Comparison of ENCODE assay signal across 27 cellular contexts in the genomic region with DNA sequence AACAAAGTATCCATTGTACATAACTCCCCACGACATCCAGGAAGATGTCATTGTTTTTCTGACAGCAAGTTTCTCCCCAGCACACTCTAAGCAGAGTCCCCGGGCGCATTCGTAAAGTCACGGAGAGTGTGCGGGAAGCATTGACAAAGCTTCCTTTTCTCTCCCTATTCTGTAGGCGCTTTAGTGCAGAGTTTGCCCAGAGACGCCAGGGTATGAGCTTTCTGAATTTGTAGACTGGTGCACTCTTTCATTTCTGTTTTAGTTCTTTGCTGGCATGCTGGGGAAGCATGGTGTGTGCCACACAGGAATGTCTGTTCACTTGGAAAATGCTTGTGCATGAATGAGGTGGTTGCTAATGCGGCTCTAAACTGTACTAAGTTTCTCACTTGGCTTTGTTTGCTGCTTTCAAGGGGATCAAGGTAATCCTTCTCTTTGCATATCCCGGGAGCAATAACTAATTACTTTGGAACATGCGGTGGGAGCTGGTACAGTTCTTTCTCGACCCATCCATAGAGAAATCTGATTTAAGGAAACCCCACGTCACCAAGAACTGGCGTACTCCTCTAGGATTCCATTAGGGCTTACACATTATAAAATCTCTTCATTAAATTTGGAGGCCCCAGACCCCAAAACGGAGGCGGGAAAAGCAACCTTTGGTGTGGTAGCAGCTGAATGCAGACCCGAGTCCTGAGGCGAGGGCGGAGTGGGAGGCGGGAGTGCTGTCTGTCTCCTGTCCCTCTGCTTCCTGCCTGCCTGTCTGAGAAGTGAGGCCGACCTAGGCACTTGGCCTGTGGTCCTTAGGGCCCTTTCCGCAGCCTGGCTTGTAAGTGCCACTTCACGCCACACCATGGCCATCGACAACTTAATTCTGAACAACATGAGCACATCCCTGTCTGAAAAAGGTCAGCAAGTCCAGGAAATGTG.
DNase-seq lines count a peak whose midpoint lies in the region; ATAC-seq and TF ChIP-seq lines count a peak whose summit lies in the region.
"Had no signal": no experiment of that assay in that cellular context is flagged by ENCODE, and none has a peak within 500 bp of the region (broad histone marks: within the 10 kb centered on the region; RNA-seq: fewer than 3 reads in every experiment).

No MANE protein-coding gene starts in this region.

- no peak for TF ChIP-seq POLR2A in vagina (IDR thresholded peaks at IDR 0.05)

- intact Hi-C loops in vagina (cut with DNase I), result no loop called here
- intact Hi-C loops in natural killer cell (cut with micrococcal nuclease), result no loop called here

- H3K9me3 ChIP-seq in vagina, result no peaks in the 10 kb centered on the region
- H3K9me3 ChIP-seq: heart right ventricle, pancreas, SK-N-SH, transverse colon had no signal

- no peaks in the 10 kb centered on the region for H3K36me3 ChIP-seq in vagina
- H3K36me3 ChIP-seq: heart right ventricle, pancreas, transverse colon had no signal

- H3K27me3 ChIP-seq in vagina, result no peaks in the 10 kb centered on the region
- H3K27me3 ChIP-seq: pancreas, transverse colon had no signal

- no peak overlapping the region for H3K4me3 Mint-ChIP-seq in central memory CD8-positive, alpha-beta T cell
- H3K4me3 Mint-ChIP-seq in neural crest cell (peak overlapping the region; percentile 67), natural killer cell (no peak overlapping the region)
- H3K4me3 Mint-ChIP-seq: activated CD4-positive, alpha-beta T cell treated with anti-CD3 and anti-CD28 coated beads for 36 hours; activated T-cell treated with anti-CD3 and anti-CD28 coated beads, Interleukin-2, amount 50 U/mL, for 24 hours; CD4-positive, alpha-beta memory T cell; mesothelial cell of epicardium; naive thymus-derived CD8-positive, alpha-beta T cell; T-helper 17 cell had no signal

- peak overlapping the region; percentile 22 for H3K27ac Mint-ChIP-seq in central memory CD8-positive, alpha-beta T cell (ENCODE audit: low read depth)
- H3K27ac Mint-ChIP-seq in neural crest cell (ENCODE audit: unreplicated experiment) (peak overlapping the region; percentile 94), natural killer cell (no peak overlapping the region)
- H3K27ac Mint-ChIP-seq: activated CD4-positive, alpha-beta T cell treated with anti-CD3 and anti-CD28 coated beads for 36 hours; activated T-cell treated with anti-CD3 and anti-CD28 coated beads, Interleukin-2, amount 50 U/mL, for 24 hours; CD4-positive, alpha-beta memory T cell; mesothelial cell of epicardium; naive thymus-derived CD8-positive, alpha-beta T cell; T-helper 17 cell had no signal

- peaks cover 2% of the 10 kb centered on the region for H3K36me3 Mint-ChIP-seq in central memory CD8-positive, alpha-beta T cell (ENCODE audit: insufficient read depth)
- H3K36me3 Mint-ChIP-seq in neural crest cell (ENCODE audit: low read depth) (peaks cover 2% of the 10 kb centered on the region), natural killer cell (no peaks in the 10 kb centered on the region)
- H3K36me3 Mint-ChIP-seq: CD4-positive, alpha-beta memory T cell; mesothelial cell of epicardium; naive thymus-derived CD8-positive, alpha-beta T cell had no signal

- ATAC-seq in central memory CD8-positive, alpha-beta T cell (replicated peaks; ENCODE audit: extremely low read depth, poor library complexity, severe bottlenecking), result no peak
- ATAC-seq in HG03175 (IDR thresholded peaks at IDR 0.05; ENCODE audit: unreplicated experiment), result no peak
- no peak for ATAC-seq in natural killer cell
- ATAC-seq: activated CD4-positive, alpha-beta T cell treated with anti-CD3 and anti-CD28 coated beads for 36 hours; heart right ventricle; left colon; naive thymus-derived CD8-positive, alpha-beta T cell; pancreas; sciatic nerve; stimulated activated naive CD8-positive, alpha-beta T cell treated with anti-CD3 and anti-CD28 coated beads, Interleukin-15, Interleukin-2, amounts not matched to agents 100 U/mL and 50 U/mL, for 24 hours; T-helper 17 cell had no signal

- peak overlapping the region; percentile 84 for H3K27ac ChIP-seq in vagina
- H3K27ac ChIP-seq: heart right ventricle, pancreas, transverse colon had no signal

- H3K4me1 ChIP-seq in vagina, result peaks cover 42% of the 10 kb centered on the region
- H3K4me1 ChIP-seq: pancreas had no signal

- H3K27me3 Mint-ChIP-seq in central memory CD8-positive, alpha-beta T cell, result no peaks in the 10 kb centered on the region
- H3K27me3 Mint-ChIP-seq in neural crest cell (ENCODE audit: low read depth), result no peaks in the 10 kb centered on the region
- no peaks in the 10 kb centered on the region for H3K27me3 Mint-ChIP-seq in natural killer cell (ENCODE audit: low read depth in 2 of 2)
- H3K27me3 Mint-ChIP-seq: activated CD4-positive, alpha-beta T cell treated with anti-CD3 and anti-CD28 coated beads for 36 hours; activated T-cell treated with anti-CD3 and anti-CD28 coated beads, Interleukin-2, amount 50 U/mL, for 24 hours; CD4-positive, alpha-beta memory T cell had no signal

- DNase-seq in NCI-H82 (lab: John Stamatoyannopoulos, UW), result peak; percentile 75
- DNase-seq in central memory CD8-positive, alpha-beta T cell (ENCODE audit: low spot score in 2 of 2), result no peak
- DNase-seq in neural crest cell (ENCODE audit: low read depth, low spot score), result no peak
- no peak for DNase-seq in vagina (ENCODE audit: extremely low spot score in 2 of 2)
- DNase-seq in natural killer cell, result no peak
- no peak for DNase-seq in HK-2 (ENCODE audit: unreplicated experiment)
- DNase-seq: activated CD4-positive, alpha-beta T cell treated with anti-CD3 and anti-CD28 coated beads for 36 hours; activated naive CD4-positive, alpha-beta T cell treated with Interleukin-2 at 50 U/mL for 16 hours; activated T-cell treated with anti-CD3 and anti-CD28 coated beads, Interleukin-2, amount 50 U/mL, for 24 hours; CD4-positive, alpha-beta memory T cell; central memory CD4-positive, alpha-beta T cell; DMS53; GDM1; heart right ventricle; Karpas-422; left colon; naive thymus-derived CD8-positive, alpha-beta T cell; NCI-H187 treated with DMSO at 0.1 percent for 48 hours; NCI-H69; pancreas; SK-N-SH; stimulated activated naive CD8-positive, alpha-beta T cell treated with anti-CD3 and anti-CD28 coated beads, Interleukin-15, Interleukin-2, amounts not matched to agents 100 U/mL and 50 U/mL, for 24 hours; T-helper 17 cell; transverse colon had no signal

- H3K4me1 Mint-ChIP-seq in central memory CD8-positive, alpha-beta T cell, result peaks cover 13% of the 10 kb centered on the region
- H3K4me1 Mint-ChIP-seq in neural crest cell (peaks cover 53% of the 10 kb centered on the region), natural killer cell (peaks cover 34 to 38% of the 10 kb centered on the region in 2 donors)
- H3K4me1 Mint-ChIP-seq: mesothelial cell of epicardium had no signal

- H3K4me3 ChIP-seq in vagina, result no peak overlapping the region
- H3K4me3 ChIP-seq: heart right ventricle, pancreas, transverse colon had no signal

- TF ChIP-seq CTCF in neural crest cell (conservative IDR thresholded peaks at IDR 0.05) (no peak), vagina (IDR thresholded peaks at IDR 0.05) (no peak), natural killer cell (IDR thresholded peaks at IDR 0.05) (no peak)

- no peaks in the 10 kb centered on the region for H3K9me3 Mint-ChIP-seq in central memory CD8-positive, alpha-beta T cell
- H3K9me3 Mint-ChIP-seq in neural crest cell, result peaks cover 2% of the 10 kb centered on the region
- no peaks in the 10 kb centered on the region for H3K9me3 Mint-ChIP-seq in natural killer cell
- H3K9me3 Mint-ChIP-seq: activated T-cell treated with anti-CD3 and anti-CD28 coated beads, Interleukin-2, amount 50 U/mL, for 24 hours; mesothelial cell of epicardium; naive thymus-derived CD8-positive, alpha-beta T cell had no signal

Comparison
In these comparisons a context has a peak if more than half of its experiments do, and no peak if none do; other contexts are left out.
1. H3K27ac Mint-ChIP-seq: peak in central memory CD8-positive, alpha-beta T cell (single experiment) and neural crest cell (single experiment); none in natural killer cell (0 of 2).